In the genomic region with DNA sequence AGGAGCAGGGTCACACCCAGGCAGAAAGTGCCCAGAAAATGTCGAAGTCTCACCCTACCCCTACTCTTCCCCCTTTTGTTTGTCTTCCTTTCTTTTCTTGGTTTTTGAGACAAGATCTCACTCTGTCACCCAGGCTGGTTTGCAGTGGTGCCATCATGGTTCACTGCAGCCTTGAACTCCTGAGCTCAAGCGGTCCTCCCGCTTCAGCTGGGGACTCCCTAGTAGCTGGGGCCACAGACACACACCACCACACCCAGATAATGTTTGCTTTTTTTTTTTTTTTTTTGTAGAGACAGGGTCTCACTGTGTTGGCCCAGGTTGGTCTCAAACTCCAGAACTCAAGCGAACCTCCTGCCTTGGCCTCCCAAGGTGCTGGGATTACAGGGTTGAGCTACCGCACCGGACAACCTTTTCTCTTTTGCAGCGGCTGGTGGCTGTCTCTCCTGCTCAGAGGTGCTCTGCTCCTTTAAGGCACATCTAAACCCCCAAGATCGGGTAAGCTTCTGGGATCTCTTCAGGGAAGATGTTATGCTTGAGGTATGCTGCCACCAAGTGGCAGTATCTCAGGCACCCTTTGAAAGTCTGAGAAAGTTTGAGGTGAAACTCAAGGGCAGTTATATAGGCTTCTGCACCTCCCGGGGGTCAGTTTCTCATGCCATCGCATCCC, we compare ENCODE assay signal across 2 cellular contexts.
TF ChIP-seq lines count a peak whose summit lies in the region.

No MANE protein-coding gene starts in this region.

TF ChIP-seq in SK-N-SH, 30 proteins besides CTCF, POLR2A, EP300 and RAD21:
- no peak for TF ChIP-seq FOSL2 (IDR thresholded peaks at IDR 0.05; ENCODE audit: borderline replicate concordance, low read depth)
- no peak for TF ChIP-seq NRF1 (IDR thresholded peaks at IDR 0.05; ENCODE audit: low read depth, low read length)
- no peak for TF ChIP-seq POLR2AphosphoS5 (IDR thresholded peaks at IDR 0.05; ENCODE audit: low read depth, low read length)
- no peak for TF ChIP-seq MEF2A (IDR thresholded peaks at IDR 0.05; ENCODE audit: borderline replicate concordance, low read depth)
- TF ChIP-seq, protein P1, sequence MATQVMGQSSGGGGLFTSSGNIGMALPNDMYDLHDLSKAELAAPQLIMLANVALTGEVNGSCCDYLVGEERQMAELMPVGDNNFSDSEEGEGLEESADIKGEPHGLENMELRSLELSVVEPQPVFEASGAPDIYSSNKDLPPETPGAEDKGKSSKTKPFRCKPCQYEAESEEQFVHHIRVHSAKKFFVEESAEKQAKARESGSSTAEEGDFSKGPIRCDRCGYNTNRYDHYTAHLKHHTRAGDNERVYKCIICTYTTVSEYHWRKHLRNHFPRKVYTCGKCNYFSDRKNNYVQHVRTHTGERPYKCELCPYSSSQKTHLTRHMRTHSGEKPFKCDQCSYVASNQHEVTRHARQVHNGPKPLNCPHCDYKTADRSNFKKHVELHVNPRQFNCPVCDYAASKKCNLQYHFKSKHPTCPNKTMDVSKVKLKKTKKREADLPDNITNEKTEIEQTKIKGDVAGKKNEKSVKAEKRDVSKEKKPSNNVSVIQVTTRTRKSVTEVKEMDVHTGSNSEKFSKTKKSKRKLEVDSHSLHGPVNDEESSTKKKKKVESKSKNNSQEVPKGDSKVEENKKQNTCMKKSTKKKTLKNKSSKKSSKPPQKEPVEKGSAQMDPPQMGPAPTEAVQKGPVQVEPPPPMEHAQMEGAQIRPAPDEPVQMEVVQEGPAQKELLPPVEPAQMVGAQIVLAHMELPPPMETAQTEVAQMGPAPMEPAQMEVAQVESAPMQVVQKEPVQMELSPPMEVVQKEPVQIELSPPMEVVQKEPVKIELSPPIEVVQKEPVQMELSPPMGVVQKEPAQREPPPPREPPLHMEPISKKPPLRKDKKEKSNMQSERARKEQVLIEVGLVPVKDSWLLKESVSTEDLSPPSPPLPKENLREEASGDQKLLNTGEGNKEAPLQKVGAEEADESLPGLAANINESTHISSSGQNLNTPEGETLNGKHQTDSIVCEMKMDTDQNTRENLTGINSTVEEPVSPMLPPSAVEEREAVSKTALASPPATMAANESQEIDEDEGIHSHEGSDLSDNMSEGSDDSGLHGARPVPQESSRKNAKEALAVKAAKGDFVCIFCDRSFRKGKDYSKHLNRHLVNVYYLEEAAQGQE (IDR thresholded peaks at IDR 0.05; ENCODE audit: low read depth, low read length), result no peak
- no peak for TF ChIP-seq RFX5 (IDR thresholded peaks at IDR 0.05; ENCODE audit: low read length)
TF ChIP-seq in SK-N-SH: peak in this region for 0.

TF ChIP-seq in GM12891, 5 proteins besides CTCF, POLR2A, EP300 and RAD21:
- TF ChIP-seq TAF1 (IDR thresholded peaks at IDR 0.05; ENCODE audit: low read depth, low read length) (no peak), POU2F2 (IDR thresholded peaks at IDR 0.05; ENCODE audit: low read depth, low read length) (no peak), SPI1 (IDR thresholded peaks at IDR 0.05; ENCODE audit: low read depth, low read length) (no peak), POLR2AphosphoS5 (IDR thresholded peaks at IDR 0.05; ENCODE audit: low read depth, low read length) (no peak), PAX5 (IDR thresholded peaks at IDR 0.05; ENCODE audit: insufficient read depth, low read length, severe bottlenecking) (no peak)
